Comparison of ENCODE assay signal across 20 cellular contexts in genomic region chr3:175646865-175647264, GRCh38.
DNase-seq lines count a peak whose midpoint lies in the region; ATAC-seq and TF ChIP-seq lines count a peak whose summit lies in the region.
"Had no signal": no experiment of that assay in that cellular context is flagged by ENCODE, and none has a peak within 500 bp of the region (broad histone marks: within the 10 kb centered on the region; RNA-seq: fewer than 3 reads in every experiment).

No MANE protein-coding gene starts in this region.

- no peak overlapping the region for H3K27ac ChIP-seq in foreskin keratinocyte
- H3K27ac ChIP-seq: A549; BLaER1 treated with 17β-estradiol and CSF1 and Interleukin-3, amounts not matched to agents 10 nM and 100 nM; SJCRH30 had no signal

- DNase-seq in GM12865 (ENCODE audit: low read depth) (peak; percentile 18), RKO (ENCODE audit: low spot score) (peak; percentile 12), foreskin keratinocyte (peak; percentile 14 to 60), activated T-cell treated with anti-CD3 and anti-CD28 coated beads for 4 hours (no peak)
- no peak for DNase-seq in activated CD4-positive, alpha-beta T cell treated with anti-CD3 and anti-CD28 coated beads for 48 hours
- no peak for DNase-seq in activated CD4-positive, alpha-beta T cell treated with anti-CD3 and anti-CD28 coated beads, Interleukin-2, amount 50 U/mL, for 1 hour
- DNase-seq: AML-193; CD4-positive, alpha-beta T cell; H7; KBM-7; MV-4-11; NCI-H187 treated with DMSO at 0.1 percent for 48 hours; NCI-H524 treated with DMSO at 0.1 percent for 48 hours; NCI-H774; SJCRH30 had no signal

- H3K4me3 ChIP-seq in GM12865 (ENCODE audit: low read depth, low read length), result no peak overlapping the region
- H3K4me3 ChIP-seq: A549; BLaER1 treated with 17β-estradiol and CSF1 and Interleukin-3, amounts not matched to agents 10 nM and 100 nM; SJCRH30 had no signal

- H3K4me1 ChIP-seq in foreskin keratinocyte, result no peaks in the 10 kb centered on the region
- H3K4me1 ChIP-seq: A549; BLaER1 treated with 17β-estradiol and CSF1 and Interleukin-3, amounts not matched to agents 10 nM and 100 nM; SJCRH30 had no signal

- H3K27me3 ChIP-seq in foreskin keratinocyte, result no peaks in the 10 kb centered on the region
- H3K27me3 ChIP-seq: BLaER1 treated with 17β-estradiol and CSF1 and Interleukin-3, amounts not matched to agents 10 nM and 100 nM; SJCRH30 had no signal

- ATAC-seq in HG02610 (IDR thresholded peaks at IDR 0.05; ENCODE audit: unreplicated experiment), result peak; percentile 67
- peak; percentile 91 for ATAC-seq in foreskin keratinocyte
- ATAC-seq: A549, Right ventricle myocardium inferior, SK-N-SH treated with all-trans-retinoic acid at 6 μM for 48 hours had no signal

- TF ChIP-seq CTCF in GM12865 (IDR thresholded peaks at IDR 0.05; ENCODE audit: insufficient read depth, low read depth, low read length, missing control alignments) (no peak), foreskin keratinocyte (conservative IDR thresholded peaks at IDR 0.05) (no peak)

Comparison
In these comparisons a context has a peak if more than half of its experiments do, and no peak if none do; other contexts are left out.
1. DNase-seq: peak in GM12865 (single experiment), RKO (single experiment) and foreskin keratinocyte (2 of 2); none in activated CD4-positive, alpha-beta T cell treated with anti-CD3 and anti-CD28 coated beads for 48 hours (single experiment), activated CD4-positive, alpha-beta T cell treated with anti-CD3 and anti-CD28 coated beads, Interleukin-2, amount 50 U/mL, for 1 hour (single experiment) and activated T-cell treated with anti-CD3 and anti-CD28 coated beads for 4 hours (single experiment).